ENCODE assay signal across 39 cellular contexts in the genomic region with DNA sequence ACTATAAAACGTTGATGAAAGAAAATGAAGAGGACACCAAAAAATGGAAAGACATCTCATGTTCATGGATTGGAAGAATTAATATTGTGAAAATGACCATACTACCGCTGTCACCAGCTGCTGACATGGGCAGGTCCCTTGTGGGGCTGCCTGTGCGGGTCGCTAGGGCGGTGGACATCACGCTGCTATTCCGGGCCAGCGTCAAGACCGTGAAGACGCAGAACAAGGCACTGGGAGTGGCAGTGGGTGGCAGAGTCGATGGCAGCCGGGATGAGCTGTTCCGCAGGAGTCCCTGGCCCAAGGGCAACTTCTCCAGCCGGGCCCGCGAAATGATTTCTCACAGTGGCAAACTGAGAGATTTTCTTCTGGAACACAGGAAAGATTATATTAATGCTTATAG.
"Had no signal": no experiment of that assay in that cellular context is flagged by ENCODE, and none has a peak within 500 bp of the region (broad histone marks: within the 10 kb centered on the region; RNA-seq: fewer than 3 reads in every experiment).

No MANE protein-coding gene starts in this region.

- H3K4me3 ChIP-seq: adrenal gland, ascending aorta, body of pancreas, breast epithelium, cardiac muscle cell had no signal

- DNase-seq: activated effector memory CD4-positive, alpha-beta T cell treated with anti-CD3 and anti-CD28 coated beads, Interleukin-2, amount 50 U/mL, for 16 hours; activated effector memory CD4-positive, alpha-beta T cell treated with Interleukin-2 at 50 U/mL for 16 hours; activated gamma-delta T cell; activated gamma-delta T cell treated with Interleukin-2 at 50 U/mL for 16 hours; activated naive CD4-positive, alpha-beta T cell; activated naive CD4-positive, alpha-beta T cell treated with anti-CD3 and anti-CD28 coated beads, Interleukin-2, amount 10 ng/mL, durations not matched to agents 7 days and 5 days; activated naive CD4-positive, alpha-beta T cell treated with anti-CD3 and anti-CD28 coated beads, Interleukin-2, amount 50 U/mL, for 16 hours; activated naive CD4-positive, alpha-beta T cell treated with Interleukin-2 at 50 U/mL for 16 hours; activated naive CD8-positive, alpha-beta T cell treated with anti-CD3 and anti-CD28 coated beads for 36 hours; activated naive CD8-positive, alpha-beta T cell treated with anti-CD3 and anti-CD28 coated beads, Interleukin-2, amount 10 ng/mL, durations not matched to agents 7 days and 5 days; activated naive CD8-positive, alpha-beta T cell treated with anti-CD3 and anti-CD28 coated beads, Interleukin-2, amount 50 U/mL, for 24 hours; activated T-cell treated with anti-CD3 and anti-CD28 coated beads for 4 hours; activated T-cell treated with anti-CD3 and anti-CD28 coated beads, Interleukin-2, amount 50 U/mL, for 1 hour; activated T-cell treated with anti-CD3 and anti-CD28 coated beads, Interleukin-2, amount 50 U/mL, for 24 hours; activated T-cell treated with anti-CD3 and anti-CD28 coated beads, Interleukin-2, amount 50 U/mL, for 4 hours; activated T-cell treated with anti-CD3 and anti-CD28 coated beads, Interleukin-2, amount 50 U/mL, for 48 hours; activated T-cell treated with anti-CD3 and anti-CD28 coated beads, Interleukin-2, amount 50 U/mL, for 72 hours; adrenal gland; amniotic stem cell; amygdala; anterior cingulate cortex; aorta; body of pancreas; brain microvascular endothelial cell; caudate nucleus; central memory CD4-positive, alpha-beta T cell; cerebellar nuclear complex had no signal

- H3K4me1 ChIP-seq: adrenal gland, ascending aorta, body of pancreas, breast epithelium had no signal

- ATAC-seq: activated naive CD4-positive, alpha-beta T cell treated with anti-CD3 and anti-CD28 coated beads, Interleukin-2, amount 50 U/mL, for 72 hours; activated naive CD8-positive, alpha-beta T cell treated with anti-CD3 and anti-CD28 coated beads, Interleukin-2, amount 50 U/mL, for 24 hours; activated T-cell treated with anti-CD3 and anti-CD28 coated beads, Interleukin-2, amount 50 U/mL, for 4 hours; activated T-cell treated with anti-CD3 and anti-CD28 coated beads, Interleukin-2, amount 50 U/mL, for 72 hours; activated T-helper 17 cell treated with anti-CD3 and anti-CD28 coated beads, Interleukin-2, amount 50 U/mL, for 72 hours; body of pancreas had no signal

- H3K27me3 Mint-ChIP-seq: activated naive CD8-positive, alpha-beta T cell treated with anti-CD3 and anti-CD28 coated beads for 36 hours had no signal

- FAIRE-seq: astrocyte, bronchial epithelial cell had no signal

- H3K4me3 Mint-ChIP-seq: activated naive CD4-positive, alpha-beta T cell treated with anti-CD3 and anti-CD28 coated beads, Interleukin-2, amount 10 ng/mL, durations not matched to agents 7 days and 5 days; activated naive CD8-positive, alpha-beta T cell; activated naive CD8-positive, alpha-beta T cell treated with anti-CD3 and anti-CD28 coated beads for 36 hours; activated naive CD8-positive, alpha-beta T cell treated with anti-CD3 and anti-CD28 coated beads, Interleukin-2, amount 10 ng/mL, durations not matched to agents 7 days and 5 days; activated naive CD8-positive, alpha-beta T cell treated with anti-CD3 and anti-CD28 coated beads, Interleukin-2, amount 50 U/mL, for 24 hours; activated T-cell treated with anti-CD3 and anti-CD28 coated beads, Interleukin-2, amount 50 U/mL, for 24 hours; activated T-cell treated with anti-CD3 and anti-CD28 coated beads, Interleukin-2, amount 50 U/mL, for 4 hours; activated T-cell treated with anti-CD3 and anti-CD28 coated beads, Interleukin-2, amount 50 U/mL, for 72 hours; activated T-helper 1 cell treated with anti-CD3 and anti-CD28 coated beads, Interleukin-12 subunit alpha, Interleukin-12 subunit beta, Interleukin-2, Interleukin-4 antibody, amounts not matched to agents 30 ng/mL and 10 ng/mL and 1 ng/mL, durations not matched to agents 14 hours and 24 hours and 36 hours; activated T-helper 17 cell treated with anti-CD3 and anti-CD28 coated beads, Interleukin-2, amount 50 U/mL, for 72 hours; brain; central memory CD8-positive, alpha-beta T cell had no signal

- H3K27me3 ChIP-seq: adrenal gland, ascending aorta, body of pancreas, brain microvascular endothelial cell, breast epithelium had no signal

- H3K4me1 Mint-ChIP-seq: activated naive CD4-positive, alpha-beta T cell treated with anti-CD3 and anti-CD28 coated beads, Interleukin-2, amount 10 ng/mL, durations not matched to agents 7 days and 5 days; activated naive CD8-positive, alpha-beta T cell treated with anti-CD3 and anti-CD28 coated beads for 36 hours; activated naive CD8-positive, alpha-beta T cell treated with anti-CD3 and anti-CD28 coated beads, Interleukin-2, amount 10 ng/mL, durations not matched to agents 7 days and 5 days; activated naive CD8-positive, alpha-beta T cell treated with anti-CD3 and anti-CD28 coated beads, Interleukin-2, amount 50 U/mL, for 24 hours; activated T-helper 17 cell treated with anti-CD3 and anti-CD28 coated beads, Interleukin-2, amount 50 U/mL, for 72 hours; brain; central memory CD8-positive, alpha-beta T cell had no signal

- H3K27ac ChIP-seq: adrenal gland, ascending aorta, body of pancreas, brain microvascular endothelial cell, breast epithelium, cardiac muscle cell had no signal

- H3K36me3 ChIP-seq: adrenal gland, ascending aorta, brain microvascular endothelial cell, breast epithelium, cardiac muscle cell had no signal

- H3K27ac Mint-ChIP-seq: activated naive CD4-positive, alpha-beta T cell treated with anti-CD3 and anti-CD28 coated beads, Interleukin-2, amount 10 ng/mL, durations not matched to agents 7 days and 5 days; activated naive CD4-positive, alpha-beta T cell treated with anti-CD3 and anti-CD28 coated beads, Interleukin-2, amount 50 U/mL, for 72 hours; activated naive CD8-positive, alpha-beta T cell; activated naive CD8-positive, alpha-beta T cell treated with anti-CD3 and anti-CD28 coated beads for 36 hours; activated naive CD8-positive, alpha-beta T cell treated with anti-CD3 and anti-CD28 coated beads, Interleukin-2, amount 10 ng/mL, durations not matched to agents 7 days and 5 days; activated naive CD8-positive, alpha-beta T cell treated with anti-CD3 and anti-CD28 coated beads, Interleukin-2, amount 50 U/mL, for 24 hours; activated T-cell treated with anti-CD3 and anti-CD28 coated beads, Interleukin-2, amount 50 U/mL, for 24 hours; activated T-cell treated with anti-CD3 and anti-CD28 coated beads, Interleukin-2, amount 50 U/mL, for 72 hours; activated T-helper 1 cell treated with anti-CD3 and anti-CD28 coated beads, Interleukin-12 subunit alpha, Interleukin-12 subunit beta, Interleukin-2, Interleukin-4 antibody, amounts not matched to agents 30 ng/mL and 10 ng/mL and 1 ng/mL, durations not matched to agents 14 hours and 24 hours and 36 hours; activated T-helper 17 cell treated with anti-CD3 and anti-CD28 coated beads, Interleukin-2, amount 50 U/mL, for 72 hours; activated T-helper 2 cell treated with anti-CD3 and anti-CD28 coated beads, Interferon-gamma antibody, Interleukin-2, Interleukin-4, amounts not matched to agents 10 μg/mL and 5 μg/mL and 100 μg/mL, durations not matched to agents 14 hours and 24 hours and 36 hours; brain had no signal
